In genomic region chr22:37533995-37534394, GRCh38 we compare ENCODE assay signal across 9 cellular contexts. TPM values are rescaled to one million over a fixed set of nuclear protein-coding genes. Genes with fewer than 3 reads are reported as not detected.
DNase-seq lines count a peak whose midpoint lies in the region; ATAC-seq and TF ChIP-seq lines count a peak whose summit lies in the region.
"Had no signal": no experiment of that assay in that cellular context is flagged by ENCODE, and none has a peak within 500 bp of the region (broad histone marks: within the 10 kb centered on the region; RNA-seq: fewer than 3 reads in every experiment).

No MANE protein-coding gene starts in this region.

- H3K4me1 Mint-ChIP-seq in T-helper 2 cell treated with Interferon-gamma antibody and Interleukin-4, amounts not matched to agents 5 μg/mL and 100 μg/mL, for 36 hours (ENCODE audit: low read depth): peaks cover 33% of the 10 kb centered on the region
- peaks cover 36% of the 10 kb centered on the region for H3K4me1 Mint-ChIP-seq in CD14-positive monocyte

- intact Hi-C loops in CD14-positive monocyte (cut with micrococcal nuclease): no loop called here

- H3K4me3 ChIP-seq in kidney epithelial cell (ENCODE audit: low read depth, low read length): no peak overlapping the region
- H3K4me3 ChIP-seq: thoracic aorta had no signal

- peaks cover 4% of the 10 kb centered on the region for H3K27me3 Mint-ChIP-seq in T-helper 2 cell treated with Interferon-gamma antibody and Interleukin-4, amounts not matched to agents 5 μg/mL and 100 μg/mL, for 36 hours (ENCODE audit: low read depth)
- H3K27me3 Mint-ChIP-seq in CD14-positive monocyte (ENCODE audit: low read depth in 3 of 3): peaks cover 0 to 2% (median 0%) of the 10 kb centered on the region in 3 donors

- H3K4me3 Mint-ChIP-seq in T-helper 2 cell treated with Interferon-gamma antibody and Interleukin-4, amounts not matched to agents 5 μg/mL and 100 μg/mL, for 36 hours: peak overlapping the region; percentile 14
- no peak overlapping the region for H3K4me3 Mint-ChIP-seq in CD14-positive monocyte

- TF ChIP-seq CTCF in kidney epithelial cell (IDR thresholded peaks at IDR 0.05; ENCODE audit: insufficient read depth, low read length, poor library complexity, severe bottlenecking) (no peak), CD14-positive monocyte (IDR thresholded peaks at IDR 0.05) (no peak)

- no peaks in the 10 kb centered on the region for H3K27me3 ChIP-seq in kidney epithelial cell (ENCODE audit: control insufficient read depth, insufficient read depth, low read length)

- no peaks in the 10 kb centered on the region for H3K36me3 ChIP-seq in kidney epithelial cell (ENCODE audit: control insufficient read depth, insufficient read depth, low read length)
- H3K36me3 ChIP-seq: thoracic aorta had no signal

- ATAC-seq in HG02884 (IDR thresholded peaks at IDR 0.05; ENCODE audit: unreplicated experiment): no peak
- no peak for ATAC-seq in GM18858 (IDR thresholded peaks at IDR 0.05; ENCODE audit: unreplicated experiment)

- no peaks in the 10 kb centered on the region for H3K36me3 Mint-ChIP-seq in T-helper 2 cell treated with Interferon-gamma antibody and Interleukin-4, amounts not matched to agents 5 μg/mL and 100 μg/mL, for 36 hours (ENCODE audit: low read depth)
- no peaks in the 10 kb centered on the region for H3K36me3 Mint-ChIP-seq in CD14-positive monocyte

- H3K9me3 Mint-ChIP-seq in T-helper 2 cell treated with Interferon-gamma antibody and Interleukin-4, amounts not matched to agents 5 μg/mL and 100 μg/mL, for 36 hours: no peaks in the 10 kb centered on the region
- peaks cover 0 to 2% (median 0%) of the 10 kb centered on the region in 7 donors for H3K9me3 Mint-ChIP-seq in CD14-positive monocyte

- DNase-seq in EL (peak; percentile 73), LHCN-M2 (ENCODE audit: low read depth) (peak; percentile 91), kidney epithelial cell (ENCODE audit: low read depth) (peak; percentile 64), CD14-positive monocyte (ENCODE audit: low spot score) (no peak)
- peak; percentile 46 for DNase-seq in T-helper 2 cell treated with Interferon-gamma antibody and Interleukin-4, amounts not matched to agents 5 μg/mL and 100 μg/mL, for 36 hours (ENCODE audit: low spot score)
- DNase-seq: erythroblast had no signal

- H3K27ac Mint-ChIP-seq in T-helper 2 cell treated with Interferon-gamma antibody and Interleukin-4, amounts not matched to agents 5 μg/mL and 100 μg/mL, for 36 hours: no peak overlapping the region
- peak overlapping the region in 2 of 7 donors; percentile 26 to 57 for H3K27ac Mint-ChIP-seq in CD14-positive monocyte

RNA-seq across cellular contexts. Expression of gene CARD10, which starts 14.8 kb away (rescaled TPM):
- total RNA-seq in LHCN-M2 (2014; rRNA removed) (22.4 and 23.0 TPM in 2 replicates), kidney epithelial cell (64.0 and 71.3 TPM in 2 replicates)
- 10.6 TPM for polyA plus RNA-seq in LHCN-M2 (2012)
- not detected for polyA plus RNA-seq in CD14-positive monocyte

RNA-seq across cellular contexts. Expression of gene CDC42EP1, which starts 26.3 kb away (rescaled TPM):
- 49.0 and 52.9 TPM in 2 replicates for total RNA-seq in LHCN-M2 (2014; rRNA removed)
- 98.5 TPM for polyA plus RNA-seq in LHCN-M2 (2012)
- total RNA-seq in kidney epithelial cell: 98.1 and 150 TPM in 2 replicates
- 1 to 10 TPM; 5.9 to 8.5 TPM for polyA plus RNA-seq in CD14-positive monocyte

RNA-seq across cellular contexts. Expression of gene LGALS2, which starts 45.9 kb away (rescaled TPM):
- total RNA-seq in LHCN-M2 (2014; rRNA removed) (not detected in 2 replicates), kidney epithelial cell (not detected in 2 replicates)
- polyA plus RNA-seq in LHCN-M2 (2012): not detected
- polyA plus RNA-seq in CD14-positive monocyte: 100 to 1,000 TPM; 654 to 878 TPM
- total RNA-seq: thoracic aorta had no signal

RNA-seq across cellular contexts. Expression of gene MFNG, which starts 47.8 kb away (rescaled TPM):
- 0.17 and 1.3 TPM in 2 replicates for total RNA-seq in LHCN-M2 (2014; rRNA removed)
- 0.24 TPM for polyA plus RNA-seq in LHCN-M2 (2012)
- 0.54 and 1.2 TPM in 2 replicates for total RNA-seq in kidney epithelial cell
- 100 to 1,000 TPM; 181 to 196 TPM for polyA plus RNA-seq in CD14-positive monocyte
